In genomic region chr1:4219826-4220225, GRCh38 we compare ENCODE assay signal across 28 cellular contexts.
"Had no signal": no experiment of that assay in that cellular context is flagged by ENCODE, and none has a peak within 500 bp of the region (broad histone marks: within the 10 kb centered on the region; RNA-seq: fewer than 3 reads in every experiment).

No MANE protein-coding gene starts in this region.

- H3K36me3 Mint-ChIP-seq: immature natural killer cell; mesothelial cell of epicardium; naive B cell; natural killer cell; neural progenitor cell; stimulated activated effector memory CD8-positive, alpha-beta T cell treated with anti-CD3 and anti-CD28 coated beads, Interleukin-12 subunit alpha, Interleukin-12 subunit beta, amount 100 ng/mL, for 72 hours had no signal

- H3K4me1 Mint-ChIP-seq: immature natural killer cell; memory B cell; mesothelial cell of epicardium; natural killer cell; stimulated activated effector memory CD8-positive, alpha-beta T cell treated with anti-CD3 and anti-CD28 coated beads, Interleukin-12 subunit alpha, Interleukin-12 subunit beta, amount 100 ng/mL, for 72 hours had no signal

- H3K4me3 ChIP-seq: left ventricle myocardium inferior, neural progenitor cell, ovary, right atrium auricular region, skin epidermis, suprapubic skin, thoracic aorta, tibial artery, upper lobe of right lung had no signal

- H3K4me1 ChIP-seq: left ventricle myocardium inferior, neural progenitor cell, right atrium auricular region, suprapubic skin, tibial artery, upper lobe of right lung had no signal

- H3K9me3 ChIP-seq: left ventricle myocardium inferior, neutrophil, ovary, right atrium auricular region, suprapubic skin, thoracic aorta, tibial artery, upper lobe of right lung had no signal

- ATAC-seq: left colon; natural killer cell; sciatic nerve; stimulated activated effector memory CD8-positive, alpha-beta T cell treated with anti-CD3 and anti-CD28 coated beads, Interleukin-12 subunit alpha, Interleukin-12 subunit beta, amount 100 ng/mL, for 72 hours; upper lobe of right lung had no signal

- H3K9me3 Mint-ChIP-seq: immature natural killer cell; memory B cell; natural killer cell; stimulated activated effector memory CD8-positive, alpha-beta T cell treated with anti-CD3 and anti-CD28 coated beads, Interleukin-12 subunit alpha, Interleukin-12 subunit beta, amount 100 ng/mL, for 72 hours; stimulated activated naive CD8-positive, alpha-beta T cell treated with anti-CD3 and anti-CD28 coated beads, Interleukin-15, Interleukin-2, amounts not matched to agents 100 ng/mL and 50 ng/mL, for 24 hours had no signal

- H3K27me3 ChIP-seq: neural progenitor cell, neutrophil, ovary, right atrium auricular region had no signal

- H3K9ac ChIP-seq: neural progenitor cell had no signal

- DNase-seq: hypothalamus; immature natural killer cell; kidney; left colon; left ventricle myocardium inferior; naive B cell; natural killer cell; nephron progenitor cell; occipital lobe; ovary; stimulated activated CD4-positive, alpha-beta T cell treated with anti-CD3 and anti-CD28 coated beads, Interleukin-12 subunit alpha, Interleukin-12 subunit beta, amount 100 ng/mL, for 4 hours; stimulated activated CD4-positive, alpha-beta T cell treated with anti-CD3 and anti-CD28 coated beads, Interleukin-4, amount 100 ng/mL, for 24 hours; stimulated activated naive CD4-positive, alpha-beta T cell; tibial artery; trophoblast cell; upper lobe of right lung had no signal

- H3K36me3 ChIP-seq: left ventricle myocardium inferior, neural progenitor cell, neutrophil, ovary, right atrium auricular region, suprapubic skin, thoracic aorta, tibial artery, upper lobe of right lung had no signal

- H3K4me2 ChIP-seq: neural progenitor cell had no signal

- H3K27ac ChIP-seq: left ventricle myocardium inferior, neural progenitor cell, neutrophil, ovary, right atrium auricular region, skin epidermis, suprapubic skin, thoracic aorta, tibial artery, upper lobe of right lung had no signal

- H3K27ac Mint-ChIP-seq: immature natural killer cell; memory B cell; mesothelial cell of epicardium; naive B cell; natural killer cell; nephron progenitor cell; neural progenitor cell; progenitor cell of endocrine pancreas; stimulated activated effector memory CD8-positive, alpha-beta T cell treated with anti-CD3 and anti-CD28 coated beads, Interleukin-12 subunit alpha, Interleukin-12 subunit beta, amount 100 ng/mL, for 72 hours; stimulated activated naive CD8-positive, alpha-beta T cell treated with anti-CD3 and anti-CD28 coated beads, Interleukin-15, Interleukin-2, amounts not matched to agents 100 ng/mL and 50 ng/mL, for 24 hours had no signal

- H3K4me3 Mint-ChIP-seq: immature natural killer cell; memory B cell; mesothelial cell of epicardium; naive B cell; natural killer cell; nephron progenitor cell; neural progenitor cell; stimulated activated effector memory CD8-positive, alpha-beta T cell treated with anti-CD3 and anti-CD28 coated beads, Interleukin-12 subunit alpha, Interleukin-12 subunit beta, amount 100 ng/mL, for 72 hours; stimulated activated naive CD8-positive, alpha-beta T cell treated with anti-CD3 and anti-CD28 coated beads, Interleukin-15, Interleukin-2, amounts not matched to agents 100 ng/mL and 50 ng/mL, for 24 hours had no signal
